In the genomic region with DNA sequence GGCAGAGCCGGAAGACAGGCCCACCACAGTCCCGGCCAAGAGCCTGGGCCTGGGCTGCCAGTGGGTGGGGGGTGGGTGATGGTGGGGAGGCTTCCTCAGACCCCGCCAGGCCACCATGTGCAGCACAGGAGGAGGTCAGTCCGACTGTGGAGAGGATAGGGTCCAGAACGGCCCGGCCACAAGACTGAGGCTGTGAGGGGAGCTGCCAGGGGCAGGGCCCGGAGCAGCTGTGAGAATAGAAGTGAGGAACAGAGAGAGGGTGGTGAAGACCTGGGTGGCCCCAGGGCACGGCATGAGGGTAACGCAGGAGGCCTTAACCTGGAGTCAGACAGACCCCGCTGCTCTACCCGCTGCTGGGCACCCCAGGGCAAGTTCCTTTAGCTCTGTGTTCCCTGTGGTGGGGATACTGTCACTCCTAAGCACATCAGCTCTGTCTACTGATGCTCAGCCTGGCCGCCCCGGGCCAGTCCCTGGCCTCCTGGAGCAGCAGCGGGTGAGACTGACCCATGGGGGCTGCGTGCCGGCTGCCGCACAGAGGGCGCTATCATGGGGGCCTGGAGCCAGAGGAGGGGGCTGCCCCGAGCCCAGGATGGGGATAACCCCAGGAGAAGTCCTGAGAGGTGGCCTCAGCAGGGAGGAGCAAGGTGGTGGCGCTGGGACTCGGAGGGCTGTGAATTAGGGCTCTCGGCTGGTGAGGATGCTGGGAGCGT, we compare ENCODE assay signal across 8 cellular contexts. TPM values are rescaled to one million over a fixed set of nuclear protein-coding genes. Genes with fewer than 3 reads are reported as not detected.
A peak's percentile ranks its signal among the peaks of the same experiment; 100 is the strongest.
DNase-seq lines count a peak whose midpoint lies in the region; ATAC-seq and TF ChIP-seq lines count a peak whose summit lies in the region.

No MANE protein-coding gene starts in this region.

- H2AFZ ChIP-seq in Loucy (ENCODE audit: low read length) = peak overlapping the region; percentile 53; the same call in 1 of the 2 replicates

- DNase-seq in CD4-positive, alpha-beta memory T cell = no peak
- DNase-seq in effector memory CD4-positive, alpha-beta T cell = no peak
- no peak for DNase-seq in stimulated activated naive CD4-positive, alpha-beta T cell (lab: John Stamatoyannopoulos, UW)
- no peak for DNase-seq in testis

- POLR2A ChIA-PET in CD4-positive, alpha-beta memory T cell (lab: Charles Lee; ENCODE audit: partially characterized antibody) = interaction anchor here (0.7 to 22.7 kb wide), 10 partner anchors 22 to 1367 kb away, joined by 4 to 937 read pairs (median 61); a partner anchor contains a TSS

- intact Hi-C loops in CD4-positive, alpha-beta memory T cell (cut with micrococcal nuclease) = no loop called here
- intact Hi-C loops in testis (cut with DNase I; ENCODE audit: low total_unique reads) = loop anchor here (10.0 kb wide), 1 partner anchor 87 kb away; a partner anchor contains a TSS

- H3K9me3 Mint-ChIP-seq in CD4-positive, alpha-beta memory T cell = peaks cover 0 to 2% (median 0%) of the 10 kb centered on the region in 8 donors

- peak overlapping the region; percentile 92 to 97 (median 93) for H3K4me3 Mint-ChIP-seq in CD4-positive, alpha-beta memory T cell

- H3F3A ChIP-seq in Loucy (ENCODE audit: low read depth) = peaks cover 6% of the 10 kb centered on the region; the same call in 1 of the 2 replicates

- H3K27ac Mint-ChIP-seq in CD4-positive, alpha-beta memory T cell = peak overlapping the region; percentile 92 to 96 (median 94)

- TF ChIP-seq CTCF in Loucy (conservative IDR thresholded peaks at IDR 0.05; ENCODE audit: low read length) (no peak), neutrophil (IDR thresholded peaks at IDR 0.05) (no peak), testis (IDR thresholded peaks at IDR 0.05) (no peak)

- no peak for ATAC-seq in GM21576 (IDR thresholded peaks at IDR 0.05; ENCODE audit: unreplicated experiment)
- no peak for ATAC-seq in GM21825 (IDR thresholded peaks at IDR 0.05; ENCODE audit: unreplicated experiment)

- peak overlapping the region; percentile 99 for H3K9ac ChIP-seq in Loucy (ENCODE audit: low read depth, low read length, poor library complexity, severe bottlenecking)

- peaks cover 17 to 72% (median 47%) of the 10 kb centered on the region in 4 donors for H3K4me1 Mint-ChIP-seq in CD4-positive, alpha-beta memory T cell

- peaks cover 23 to 59% of the 10 kb centered on the region in 2 donors for H3K36me3 Mint-ChIP-seq in CD4-positive, alpha-beta memory T cell

- H3K36me3 ChIP-seq in CD4-positive, alpha-beta memory T cell (ENCODE audit: insufficient read depth, low read length) = peaks cover 31% of the 10 kb centered on the region
- H3K36me3 ChIP-seq in Loucy (ENCODE audit: insufficient read depth, low read length) = peaks cover 22% of the 10 kb centered on the region; the same call in 1 of the 2 replicates
- H3K36me3 ChIP-seq in effector memory CD4-positive, alpha-beta T cell (ENCODE audit: control insufficient read depth, insufficient read depth, low read length) = peaks cover 43% of the 10 kb centered on the region
- H3K36me3 ChIP-seq in neutrophil = peaks cover 41% of the 10 kb centered on the region
- no peaks in the 10 kb centered on the region for H3K36me3 ChIP-seq in testis (ENCODE audit: low read depth, missing control alignments)

- H3K27me3 ChIP-seq in CD4-positive, alpha-beta memory T cell (ENCODE audit: insufficient read depth, low read length) = no peaks in the 10 kb centered on the region
- H3K27me3 ChIP-seq in Loucy (ENCODE audit: insufficient read depth, low read length, poor library complexity, severe bottlenecking) (no peaks in the 10 kb centered on the region), neutrophil (no peaks in the 10 kb centered on the region), testis (no peaks in the 10 kb centered on the region)
- H3K27me3 ChIP-seq in effector memory CD4-positive, alpha-beta T cell (replicated peaks; ENCODE audit: control insufficient read depth, insufficient read depth, low read length, poor library complexity, severe bottlenecking) = no peaks in the 10 kb centered on the region

- no peaks in the 10 kb centered on the region for H3K9me3 ChIP-seq in CD4-positive, alpha-beta memory T cell (ENCODE audit: control insufficient read depth in 1 of 2, low read length in 2 of 2)
- H3K9me3 ChIP-seq in Loucy (ENCODE audit: insufficient read depth, low read depth, low read length) (no peaks in the 10 kb centered on the region), neutrophil (no peaks in the 10 kb centered on the region), testis (no peaks in the 10 kb centered on the region)
- H3K9me3 ChIP-seq in effector memory CD4-positive, alpha-beta T cell (ENCODE audit: control insufficient read depth, low read length) = no peaks in the 10 kb centered on the region

- no peaks in the 10 kb centered on the region for H3K27me3 Mint-ChIP-seq in CD4-positive, alpha-beta memory T cell

- peaks cover 44% of the 10 kb centered on the region for H3K4me1 ChIP-seq in CD4-positive, alpha-beta memory T cell (ENCODE audit: insufficient read depth, low read length)
- peaks cover 26% of the 10 kb centered on the region for H3K4me1 ChIP-seq in Loucy (ENCODE audit: insufficient read depth, low read length, poor library complexity, severe bottlenecking)
- peaks cover 43% of the 10 kb centered on the region for H3K4me1 ChIP-seq in effector memory CD4-positive, alpha-beta T cell (ENCODE audit: control insufficient read depth, insufficient read depth, low read length, poor library complexity, severe bottlenecking)
- H3K4me1 ChIP-seq in neutrophil (ENCODE audit: control insufficient read depth in 1 of 2, insufficient read depth in 1 of 2, low read depth in 1 of 2, low read length in 1 of 2) = peaks cover 78 to 79% of the 10 kb centered on the region in 2 experiments
- H3K4me1 ChIP-seq in testis = peaks cover 9% of the 10 kb centered on the region

- CTCF ChIA-PET in CD4-positive, alpha-beta memory T cell (lab: Charles Lee; ENCODE audit: partially characterized antibody) = interaction anchor here (0.9 to 9.7 kb wide), 10 partner anchors 15 to 241 kb away, joined by 3 to 367 read pairs (median 80); a partner anchor contains a TSS

- peak overlapping the region; percentile 99 for H3K4me3 ChIP-seq in CD4-positive, alpha-beta memory T cell (ENCODE audit: low read length in 2 of 2)
- H3K4me3 ChIP-seq in Loucy (ENCODE audit: low read length, poor library complexity, severe bottlenecking) (peak overlapping the region; percentile 96), neutrophil (ENCODE audit: low read depth in 1 of 2, low read length in 1 of 2) (peak overlapping the region; percentile 90 to 100), testis (no peak overlapping the region)
- H3K4me3 ChIP-seq in effector memory CD4-positive, alpha-beta T cell (ENCODE audit: insufficient read depth, low read depth, low read length, poor library complexity, severe bottlenecking) = peak overlapping the region; percentile 84

- peaks cover 38% of the 10 kb centered on the region for H3K79me2 ChIP-seq in Loucy (ENCODE audit: insufficient read depth, low read length)

- peak overlapping the region; percentile 92 for H3K4me2 ChIP-seq in Loucy (ENCODE audit: low read depth, low read length, poor library complexity, severe bottlenecking)

- TF ChIP-seq POLR2A in testis (IDR thresholded peaks at IDR 0.05) = no peak

- 74% methylated on average over 10 to 23 of the region's 23 CpGs for WGBS in testis, 2 donors

- H3K9me2 ChIP-seq in Loucy (replicated peaks; ENCODE audit: low read depth, low read length) = no peaks in the 10 kb centered on the region

- peak overlapping the region; percentile 90 for H3K27ac ChIP-seq in CD4-positive, alpha-beta memory T cell (ENCODE audit: low read depth, low read length)
- peak overlapping the region; percentile 81 for H3K27ac ChIP-seq in effector memory CD4-positive, alpha-beta T cell (ENCODE audit: insufficient read depth, low read length, poor library complexity, severe bottlenecking)
- peak overlapping the region; percentile 99 for H3K27ac ChIP-seq in neutrophil
- peak overlapping the region in 1 of 2 donors; percentile 71 for H3K27ac ChIP-seq in testis

- peaks cover 15% of the 10 kb centered on the region for H4K20me1 ChIP-seq in Loucy (ENCODE audit: insufficient read depth, low read length, poor library complexity, severe bottlenecking)

RNA-seq across cellular contexts. Expression of a gene that starts 1.7 kb away (rescaled TPM):
- 100 to 1,000 TPM; 149 to 152 TPM for total RNA-seq in CD4-positive, alpha-beta memory T cell
- 100 to 1,000 TPM; 198 to 202 TPM for polyA plus RNA-seq in CD4-positive, alpha-beta memory T cell
- 1 to 10 TPM; 7.2 to 8.2 TPM for total RNA-seq in testis
- polyA plus RNA-seq in testis (ENCODE audit: insufficient read depth, low read depth, low replicate concordance) = 10.9 TPM

RNA-seq across cellular contexts. Expression of a gene that starts 17.7 kb away (rescaled TPM):
- 10 to 100 TPM; 37.6 to 42.1 TPM for total RNA-seq in CD4-positive, alpha-beta memory T cell
- polyA plus RNA-seq in CD4-positive, alpha-beta memory T cell = 10 to 100 TPM; 31.1 to 35.3 TPM
- 10 to 100 TPM; 56.5 to 65.4 TPM for total RNA-seq in testis
- 93.7 TPM for polyA plus RNA-seq in testis (ENCODE audit: insufficient read depth, low read depth, low replicate concordance)

RNA-seq across cellular contexts. Expression of a gene that starts 17.8 kb away (rescaled TPM):
- 100 to 1,000 TPM in 1 of 2 experiments, 10 to 100 TPM in 1; 83.9 to 101 TPM for total RNA-seq in CD4-positive, alpha-beta memory T cell
- 10 to 100 TPM; 38.1 to 69.6 TPM for polyA plus RNA-seq in CD4-positive, alpha-beta memory T cell
- total RNA-seq in testis = 10 to 100 TPM; 50.9 to 52.7 TPM
- 19.0 TPM for polyA plus RNA-seq in testis (ENCODE audit: insufficient read depth, low read depth, low replicate concordance)

RNA-seq across cellular contexts. Expression of a gene that starts 22.1 kb away (rescaled TPM):
- 10 to 100 TPM; 60.6 to 64.5 TPM for total RNA-seq in CD4-positive, alpha-beta memory T cell
- polyA plus RNA-seq in CD4-positive, alpha-beta memory T cell = 10 to 100 TPM; 15.6 to 23.6 TPM
- 100 to 1,000 TPM; 105 to 254 TPM for total RNA-seq in testis
- polyA plus RNA-seq in testis (ENCODE audit: insufficient read depth, low read depth, low replicate concordance) = 303 TPM

RNA-seq across cellular contexts. Expression of a gene that starts 22.3 kb away (rescaled TPM):
- total RNA-seq in CD4-positive, alpha-beta memory T cell = 100 to 1,000 TPM in 1 of 2 experiments, 10 to 100 TPM in 1; 97.4 to 106 TPM
- polyA plus RNA-seq in CD4-positive, alpha-beta memory T cell = 10 to 100 TPM; 37.1 to 98.8 TPM
- total RNA-seq in testis = 100 to 1,000 TPM; 221 to 247 TPM
- polyA plus RNA-seq in testis (ENCODE audit: insufficient read depth, low read depth, low replicate concordance) = 267 TPM

Comparison
In these comparisons a context has a peak if more than half of its experiments do, and no peak if none do; other contexts are left out.
1. H3K4me3 ChIP-seq: peak in CD4-positive, alpha-beta memory T cell (2 of 2), Loucy (single experiment), effector memory CD4-positive, alpha-beta T cell (single experiment) and neutrophil (2 of 2); none in testis (0 of 2).
2. RNA of a gene that starts 1.7 kb away (total RNA-seq): 149 to 152 TPM in CD4-positive, alpha-beta memory T cell; 7.2 to 8.2 TPM in testis; every median in the first group is over 10 times any median in the second.